Comparison of ENCODE assay signal across 8 cellular contexts in the genomic region with DNA sequence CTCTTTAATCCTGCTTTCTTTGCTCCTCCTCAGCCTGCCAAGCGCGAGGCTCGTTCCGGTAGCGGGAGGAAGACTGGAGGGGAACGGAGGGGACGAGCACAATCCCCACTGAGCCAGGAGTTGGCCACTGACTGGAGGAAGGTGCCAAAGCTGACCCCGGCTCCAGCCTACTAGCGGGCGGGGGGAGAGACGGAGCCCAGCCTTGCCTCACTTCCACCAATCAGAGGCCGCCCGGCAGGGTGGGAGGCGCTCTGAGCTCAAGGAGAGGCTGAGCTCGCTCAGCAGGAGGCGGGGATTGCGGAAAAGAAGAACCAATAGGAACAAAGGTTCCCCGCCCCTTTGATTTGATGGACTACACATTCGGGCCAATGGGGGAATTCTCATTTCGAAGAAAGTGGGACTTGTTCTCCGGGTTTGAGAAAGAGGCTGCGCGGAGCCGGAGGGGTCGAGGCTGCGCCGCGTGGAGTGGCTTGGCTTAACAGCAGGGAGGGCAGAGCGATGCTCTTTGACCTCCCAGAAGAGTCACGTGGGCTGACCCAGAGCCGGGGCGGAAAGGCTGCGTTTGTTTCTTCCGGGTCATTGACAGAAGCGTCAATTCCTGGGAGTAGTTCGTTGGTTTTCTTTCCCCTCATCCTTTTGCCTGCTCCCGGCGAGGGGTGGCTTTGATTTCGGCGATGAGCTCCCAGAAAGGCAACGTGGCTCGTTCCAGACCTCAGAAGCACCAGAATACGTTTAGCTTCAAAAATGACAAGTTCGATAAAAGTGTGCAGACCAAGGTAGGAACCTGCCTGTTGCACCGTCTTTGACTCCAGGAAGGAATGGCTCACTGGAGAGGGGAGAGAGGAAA. TPM values are rescaled to one million over a fixed set of nuclear protein-coding genes. Genes with fewer than 3 reads are reported as not detected.
DNase-seq lines count a peak whose midpoint lies in the region; ATAC-seq and TF ChIP-seq lines count a peak whose summit lies in the region.

Gene ABHD17B (minus strand): TSS at position 133 of the 847 bp plus-strand sequence. CDS start 36,113 bp downstream, outside the sequence.
A gene with protein sequence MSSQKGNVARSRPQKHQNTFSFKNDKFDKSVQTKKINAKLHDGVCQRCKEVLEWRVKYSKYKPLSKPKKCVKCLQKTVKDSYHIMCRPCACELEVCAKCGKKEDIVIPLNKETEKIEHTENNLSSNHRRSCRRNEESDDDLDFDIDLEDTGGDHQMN (plus strand): TSS at position 579 of the 847 bp plus-strand sequence. CDS start 96 bp downstream, at position 675.

- H3K9ac ChIP-seq in mucosa of rectum (ENCODE audit: low read depth in 1 of 2, low read length in 2 of 2) = peak within 1 kb of the TSS; percentile 93 to 98

- H3K36me3 ChIP-seq in mucosa of rectum (ENCODE audit: control insufficient read depth in 2 of 2, insufficient read depth in 2 of 2, low read length in 2 of 2) = no peaks in the 10 kb centered on the region

- ATAC-seq in GM21717 (IDR thresholded peaks at IDR 0.05; ENCODE audit: unreplicated experiment) = peak; percentile 96
- peak; percentile 95 for ATAC-seq in activated T-cell treated with anti-CD3 and anti-CD28 coated beads, Interleukin-2, amount 50 U/mL, for 4 hours

- H3K4me1 Mint-ChIP-seq in activated T-cell treated with anti-CD3 and anti-CD28 coated beads, Interleukin-2, amount 50 U/mL, for 4 hours (ENCODE audit: low read depth) = peaks cover 60% of the 10 kb centered on the region

- H3K9me3 ChIP-seq in mucosa of rectum (ENCODE audit: control insufficient read depth in 2 of 2, low read length in 2 of 2) = no peaks in the 10 kb centered on the region

- TF ChIP-seq POLR2A in erythroblast (IDR thresholded peaks at IDR 0.05; ENCODE audit: low read length) = peak; percentile 97

- peak within 1 kb of the TSS; percentile 100 for H3K4me3 Mint-ChIP-seq in activated T-cell treated with anti-CD3 and anti-CD28 coated beads, Interleukin-2, amount 50 U/mL, for 4 hours

- peak within 1 kb of the TSS; percentile 73 to 82 for H3K4me3 ChIP-seq in mucosa of rectum (ENCODE audit: low read length in 2 of 2)

- no peaks in the 10 kb centered on the region for H3K27me3 Mint-ChIP-seq in activated T-cell treated with anti-CD3 and anti-CD28 coated beads, Interleukin-2, amount 50 U/mL, for 4 hours (ENCODE audit: low read depth)

- no peaks in the 10 kb centered on the region for H3K36me3 Mint-ChIP-seq in activated T-cell treated with anti-CD3 and anti-CD28 coated beads, Interleukin-2, amount 50 U/mL, for 4 hours (ENCODE audit: insufficient read depth)

- H3K27ac ChIP-seq in mucosa of rectum (ENCODE audit: low read depth in 2 of 2, low read length in 2 of 2) = peak within 1 kb of the TSS; percentile 97 to 98

- H3K9me3 Mint-ChIP-seq in activated T-cell treated with anti-CD3 and anti-CD28 coated beads, Interleukin-2, amount 50 U/mL, for 4 hours = no peaks in the 10 kb centered on the region

- H3K27me3 ChIP-seq in mucosa of rectum (ENCODE audit: control insufficient read depth in 2 of 2, insufficient read depth in 2 of 2, low read length in 2 of 2) = no peaks in the 10 kb centered on the region

- in situ Hi-C loops in KBM-7 (cut with MboI; ENCODE audit: low pct_unique_long_range_greater_than_20kb, low sequenced_read_pairs) = no loop called here

- DNase-seq in DMS153 treated with DMSO at 0.1 percent for 48 hours (lab: John Stamatoyannopoulos, UW; ENCODE audit: unreplicated experiment) (peak; percentile 96), KBM-7 (peak; percentile 100), erythroblast (lab: John Stamatoyannopoulos, UW) (peak; percentile 98 to 99)
- peak; percentile 92 for DNase-seq in activated T-cell treated with anti-CD3 and anti-CD28 coated beads, Interleukin-2, amount 50 U/mL, for 4 hours
- peak; percentile 96 for DNase-seq in stimulated activated CD8-positive, alpha-beta memory T cell treated with anti-CD3 and anti-CD28 coated beads, Interleukin-4, amount 100 ng/mL, for 48 hours

- H3K4me1 ChIP-seq in mucosa of rectum (ENCODE audit: control insufficient read depth in 2 of 2, insufficient read depth in 2 of 2, low read length in 2 of 2) = peaks cover 19 to 21% of the 10 kb centered on the region in 2 donors

TF ChIP-seq in PFSK-1, 5 proteins besides CTCF, POLR2A, EP300 and RAD21:
- peak; percentile 91 for TF ChIP-seq POLR2AphosphoS5 (IDR thresholded peaks at IDR 0.05; ENCODE audit: low read depth, low read length)
- TF ChIP-seq REST (IDR thresholded peaks at IDR 0.05; ENCODE audit: insufficient read depth in 1 of 2, low read depth in 2 of 2, low read length in 2 of 2) = peak; percentile 47 to 60; a peak in 2 of 4 replicates
- TF ChIP-seq TAF1 (IDR thresholded peaks at IDR 0.05; ENCODE audit: borderline replicate concordance, insufficient read depth, low read length) = peak; percentile 98
- no peak for TF ChIP-seq SIN3A (IDR thresholded peaks at IDR 0.05; ENCODE audit: borderline replicate concordance, insufficient read depth, low read length)
- no peak for TF ChIP-seq FOXP2 (optimal IDR thresholded peaks at IDR 0.05; ENCODE audit: borderline replicate concordance, extremely low read depth, extremely low read length, insufficient read depth)
TF ChIP-seq in PFSK-1: peak in this region for 3.

RNA-seq across cellular contexts. Expression of gene ABHD17B, which starts in this region (rescaled TPM):
- 4.3 TPM for polyA plus RNA-seq in PFSK-1 (2012; ENCODE audit: insufficient read length, low read depth)
- 10 to 100 TPM; 15.5 to 16.4 (median 15.7) TPM for total RNA-seq in activated T-cell treated with anti-CD3 and anti-CD28 coated beads, Interleukin-2, amount 50 U/mL, for 4 hours

RNA-seq across cellular contexts. Expression of the second gene that starts in this region (rescaled TPM):
- polyA plus RNA-seq in PFSK-1 (2012; ENCODE audit: insufficient read length, low read depth) = 10.2 TPM
- total RNA-seq in activated T-cell treated with anti-CD3 and anti-CD28 coated beads, Interleukin-2, amount 50 U/mL, for 4 hours = 10 to 100 TPM in 1 of 3 donors, 1 to 10 TPM in 2; 9.0 to 11.4 (median 9.1) TPM

Comparison
In these comparisons a context has a peak if more than half of its experiments do, and no peak if none do; other contexts are left out.
1. Peak in every context shown above with its lines: DNase-seq, ATAC-seq, H3K4me3 ChIP-seq and H3K27ac ChIP-seq.